ENCODE assay signal across 1 cellular context in the genomic region with DNA sequence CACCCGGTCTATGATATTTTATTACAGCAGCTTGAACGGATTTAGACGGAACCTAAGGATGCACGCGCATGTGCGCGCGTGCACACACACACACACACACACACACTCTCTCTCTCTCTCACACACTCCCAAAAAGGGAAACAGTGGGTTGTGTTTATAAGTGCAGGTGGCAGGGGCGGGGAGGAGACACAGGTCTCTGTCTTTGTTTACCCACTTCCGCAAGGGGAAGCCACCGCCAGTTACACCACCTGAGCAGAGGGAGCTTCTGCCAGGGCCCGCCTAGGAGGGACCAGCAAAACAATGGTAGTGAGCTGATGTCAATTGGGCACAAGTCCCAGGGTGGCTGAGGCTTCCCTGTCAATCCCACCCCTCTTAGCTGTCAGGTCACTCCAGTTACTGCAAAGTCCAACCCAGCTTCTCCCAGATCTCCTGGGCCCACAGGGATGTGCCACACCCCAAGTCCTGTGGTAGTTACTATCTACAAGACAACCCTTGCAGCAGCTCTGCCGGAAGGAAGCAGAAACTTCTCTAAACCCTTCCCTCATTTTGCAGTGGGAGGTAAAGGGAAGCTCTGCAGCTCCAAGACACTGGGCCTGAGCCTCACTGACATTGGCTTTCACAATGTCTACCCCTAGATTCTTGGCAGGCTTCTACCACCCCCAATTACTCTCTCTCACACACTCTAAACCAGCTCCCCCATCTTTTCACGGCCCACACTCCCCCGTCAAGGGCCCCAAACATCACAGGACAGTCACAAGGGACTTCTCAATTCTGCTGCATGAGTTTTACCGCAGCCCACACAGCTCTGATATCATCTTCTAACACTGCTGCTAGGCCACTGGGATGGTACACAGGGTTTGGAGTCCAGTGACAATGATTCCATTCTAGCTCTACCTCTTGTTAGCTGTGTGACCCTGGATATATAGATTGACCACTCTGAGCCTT.
A peak's percentile ranks its signal among the peaks of the same experiment; 100 is the strongest.
TF ChIP-seq lines count a peak whose summit lies in the region.

No MANE protein-coding gene starts in this region.

TF ChIP-seq in GM12878, 131 proteins besides CTCF, POLR2A, EP300 and RAD21 (continues in another document):
- TF ChIP-seq WRNIP1 (IDR thresholded peaks at IDR 0.05; ENCODE audit: borderline replicate concordance, low read depth, low read length) = peak; percentile 59; the same call in 1 of the 2 replicates
- peak; percentile 28; the same call in 1 of the 3 replicates for TF ChIP-seq POU2F2 (IDR thresholded peaks at IDR 0.05; ENCODE audit: borderline replicate concordance, low read depth, low read length)
- peak; percentile 87 to 89; a peak in 3 of 4 replicates for TF ChIP-seq BHLHE40 (IDR thresholded peaks at IDR 0.05; ENCODE audit: borderline replicate concordance in 1 of 2, low read depth in 2 of 2, low read length in 1 of 2)
- peak; percentile 59; the same call in 1 of the 2 replicates for TF ChIP-seq MXI1 (IDR thresholded peaks at IDR 0.05; ENCODE audit: low read depth, low read length)
- TF ChIP-seq, protein P1, sequence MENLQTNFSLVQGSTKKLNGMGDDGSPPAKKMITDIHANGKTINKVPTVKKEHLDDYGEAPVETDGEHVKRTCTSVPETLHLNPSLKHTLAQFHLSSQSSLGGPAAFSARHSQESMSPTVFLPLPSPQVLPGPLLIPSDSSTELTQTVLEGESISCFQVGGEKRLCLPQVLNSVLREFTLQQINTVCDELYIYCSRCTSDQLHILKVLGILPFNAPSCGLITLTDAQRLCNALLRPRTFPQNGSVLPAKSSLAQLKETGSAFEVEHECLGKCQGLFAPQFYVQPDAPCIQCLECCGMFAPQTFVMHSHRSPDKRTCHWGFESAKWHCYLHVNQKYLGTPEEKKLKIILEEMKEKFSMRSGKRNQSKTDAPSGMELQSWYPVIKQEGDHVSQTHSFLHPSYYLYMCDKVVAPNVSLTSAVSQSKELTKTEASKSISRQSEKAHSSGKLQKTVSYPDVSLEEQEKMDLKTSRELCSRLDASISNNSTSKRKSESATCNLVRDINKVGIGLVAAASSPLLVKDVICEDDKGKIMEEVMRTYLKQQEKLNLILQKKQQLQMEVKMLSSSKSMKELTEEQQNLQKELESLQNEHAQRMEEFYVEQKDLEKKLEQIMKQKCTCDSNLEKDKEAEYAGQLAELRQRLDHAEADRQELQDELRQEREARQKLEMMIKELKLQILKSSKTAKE (IDR thresholded peaks at IDR 0.05; ENCODE audit: low read depth, poor library complexity, severe bottlenecking) = peak; percentile 19
- TF ChIP-seq, protein P2, sequence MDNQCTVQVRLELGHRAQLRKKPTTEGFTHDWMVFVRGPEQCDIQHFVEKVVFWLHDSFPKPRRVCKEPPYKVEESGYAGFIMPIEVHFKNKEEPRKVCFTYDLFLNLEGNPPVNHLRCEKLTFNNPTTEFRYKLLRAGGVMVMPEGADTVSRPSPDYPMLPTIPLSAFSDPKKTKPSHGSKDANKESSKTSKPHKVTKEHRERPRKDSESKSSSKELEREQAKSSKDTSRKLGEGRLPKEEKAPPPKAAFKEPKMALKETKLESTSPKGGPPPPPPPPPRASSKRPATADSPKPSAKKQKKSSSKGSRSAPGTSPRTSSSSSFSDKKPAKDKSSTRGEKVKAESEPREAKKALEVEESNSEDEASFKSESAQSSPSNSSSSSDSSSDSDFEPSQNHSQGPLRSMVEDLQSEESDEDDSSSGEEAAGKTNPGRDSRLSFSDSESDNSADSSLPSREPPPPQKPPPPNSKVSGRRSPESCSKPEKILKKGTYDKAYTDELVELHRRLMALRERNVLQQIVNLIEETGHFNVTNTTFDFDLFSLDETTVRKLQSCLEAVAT (IDR thresholded peaks at IDR 0.05) = peak; percentile 94
- 0 out of 2 replicates have a peak, but pooled peaks have one; percentile 22 for TF ChIP-seq TCF12 (IDR thresholded peaks at IDR 0.05; ENCODE audit: low read depth, low read length)
- peak; percentile 68; the same call in 1 of the 2 replicates for TF ChIP-seq TCF3 (IDR thresholded peaks at IDR 0.05; ENCODE audit: borderline replicate concordance, insufficient read depth, low read depth, low read length)
- TF ChIP-seq, protein P3, sequence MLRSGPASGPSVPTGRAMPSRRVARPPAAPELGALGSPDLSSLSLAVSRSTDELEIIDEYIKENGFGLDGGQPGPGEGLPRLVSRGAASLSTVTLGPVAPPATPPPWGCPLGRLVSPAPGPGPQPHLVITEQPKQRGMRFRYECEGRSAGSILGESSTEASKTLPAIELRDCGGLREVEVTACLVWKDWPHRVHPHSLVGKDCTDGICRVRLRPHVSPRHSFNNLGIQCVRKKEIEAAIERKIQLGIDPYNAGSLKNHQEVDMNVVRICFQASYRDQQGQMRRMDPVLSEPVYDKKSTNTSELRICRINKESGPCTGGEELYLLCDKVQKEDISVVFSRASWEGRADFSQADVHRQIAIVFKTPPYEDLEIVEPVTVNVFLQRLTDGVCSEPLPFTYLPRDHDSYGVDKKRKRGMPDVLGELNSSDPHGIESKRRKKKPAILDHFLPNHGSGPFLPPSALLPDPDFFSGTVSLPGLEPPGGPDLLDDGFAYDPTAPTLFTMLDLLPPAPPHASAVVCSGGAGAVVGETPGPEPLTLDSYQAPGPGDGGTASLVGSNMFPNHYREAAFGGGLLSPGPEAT (IDR thresholded peaks at IDR 0.05; ENCODE audit: low read depth) = peak; percentile 72
- peak; percentile 83 for TF ChIP-seq MEF2B (IDR thresholded peaks at IDR 0.05; ENCODE audit: partially characterized antibody, poor library complexity, severe bottlenecking)
- TF ChIP-seq CBFB (IDR thresholded peaks at IDR 0.05; ENCODE audit: low read depth) = 0 out of 2 replicates have a peak, but pooled peaks have one; percentile 29
- peak; percentile 71 for TF ChIP-seq SMARCA5 (IDR thresholded peaks at IDR 0.05)
- TF ChIP-seq, protein P4, sequence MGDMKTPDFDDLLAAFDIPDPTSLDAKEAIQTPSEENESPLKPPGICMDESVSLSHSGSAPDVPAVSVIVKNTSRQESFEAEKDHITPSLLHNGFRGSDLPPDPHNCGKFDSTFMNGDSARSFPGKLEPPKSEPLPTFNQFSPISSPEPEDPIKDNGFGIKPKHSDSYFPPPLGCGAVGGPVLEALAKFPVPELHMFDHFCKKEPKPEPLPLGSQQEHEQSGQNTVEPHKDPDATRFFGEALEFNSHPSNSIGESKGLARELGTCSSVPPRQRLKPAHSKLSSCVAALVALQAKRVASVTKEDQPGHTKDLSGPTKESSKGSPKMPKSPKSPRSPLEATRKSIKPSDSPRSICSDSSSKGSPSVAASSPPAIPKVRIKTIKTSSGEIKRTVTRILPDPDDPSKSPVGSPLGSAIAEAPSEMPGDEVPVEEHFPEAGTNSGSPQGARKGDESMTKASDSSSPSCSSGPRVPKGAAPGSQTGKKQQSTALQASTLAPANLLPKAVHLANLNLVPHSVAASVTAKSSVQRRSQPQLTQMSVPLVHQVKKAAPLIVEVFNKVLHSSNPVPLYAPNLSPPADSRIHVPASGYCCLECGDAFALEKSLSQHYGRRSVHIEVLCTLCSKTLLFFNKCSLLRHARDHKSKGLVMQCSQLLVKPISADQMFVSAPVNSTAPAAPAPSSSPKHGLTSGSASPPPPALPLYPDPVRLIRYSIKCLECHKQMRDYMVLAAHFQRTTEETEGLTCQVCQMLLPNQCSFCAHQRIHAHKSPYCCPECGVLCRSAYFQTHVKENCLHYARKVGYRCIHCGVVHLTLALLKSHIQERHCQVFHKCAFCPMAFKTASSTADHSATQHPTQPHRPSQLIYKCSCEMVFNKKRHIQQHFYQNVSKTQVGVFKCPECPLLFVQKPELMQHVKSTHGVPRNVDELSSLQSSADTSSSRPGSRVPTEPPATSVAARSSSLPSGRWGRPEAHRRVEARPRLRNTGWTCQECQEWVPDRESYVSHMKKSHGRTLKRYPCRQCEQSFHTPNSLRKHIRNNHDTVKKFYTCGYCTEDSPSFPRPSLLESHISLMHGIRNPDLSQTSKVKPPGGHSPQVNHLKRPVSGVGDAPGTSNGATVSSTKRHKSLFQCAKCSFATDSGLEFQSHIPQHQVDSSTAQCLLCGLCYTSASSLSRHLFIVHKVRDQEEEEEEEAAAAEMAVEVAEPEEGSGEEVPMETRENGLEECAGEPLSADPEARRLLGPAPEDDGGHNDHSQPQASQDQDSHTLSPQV (IDR thresholded peaks at IDR 0.05) = no peak
- peak; percentile 26; the same call in 1 of the 2 replicates for TF ChIP-seq SPI1 (IDR thresholded peaks at IDR 0.05; ENCODE audit: borderline replicate concordance, insufficient read depth, low read depth, low read length)
- TF ChIP-seq, protein P5, sequence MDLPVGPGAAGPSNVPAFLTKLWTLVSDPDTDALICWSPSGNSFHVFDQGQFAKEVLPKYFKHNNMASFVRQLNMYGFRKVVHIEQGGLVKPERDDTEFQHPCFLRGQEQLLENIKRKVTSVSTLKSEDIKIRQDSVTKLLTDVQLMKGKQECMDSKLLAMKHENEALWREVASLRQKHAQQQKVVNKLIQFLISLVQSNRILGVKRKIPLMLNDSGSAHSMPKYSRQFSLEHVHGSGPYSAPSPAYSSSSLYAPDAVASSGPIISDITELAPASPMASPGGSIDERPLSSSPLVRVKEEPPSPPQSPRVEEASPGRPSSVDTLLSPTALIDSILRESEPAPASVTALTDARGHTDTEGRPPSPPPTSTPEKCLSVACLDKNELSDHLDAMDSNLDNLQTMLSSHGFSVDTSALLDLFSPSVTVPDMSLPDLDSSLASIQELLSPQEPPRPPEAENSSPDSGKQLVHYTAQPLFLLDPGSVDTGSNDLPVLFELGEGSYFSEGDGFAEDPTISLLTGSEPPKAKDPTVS (IDR thresholded peaks at IDR 0.05; ENCODE audit: low read depth, low read length) = no peak
- no peak for TF ChIP-seq KAT2A (conservative IDR thresholded peaks at IDR 0.05; ENCODE audit: control insufficient read depth, low read depth, low read length)
- peak; percentile 65 for TF ChIP-seq GABPA (IDR thresholded peaks at IDR 0.05; ENCODE audit: low read depth)
- TF ChIP-seq SREBF1 (IDR thresholded peaks at IDR 0.05; ENCODE audit: low read length) = no peak
- TF ChIP-seq, protein P6, sequence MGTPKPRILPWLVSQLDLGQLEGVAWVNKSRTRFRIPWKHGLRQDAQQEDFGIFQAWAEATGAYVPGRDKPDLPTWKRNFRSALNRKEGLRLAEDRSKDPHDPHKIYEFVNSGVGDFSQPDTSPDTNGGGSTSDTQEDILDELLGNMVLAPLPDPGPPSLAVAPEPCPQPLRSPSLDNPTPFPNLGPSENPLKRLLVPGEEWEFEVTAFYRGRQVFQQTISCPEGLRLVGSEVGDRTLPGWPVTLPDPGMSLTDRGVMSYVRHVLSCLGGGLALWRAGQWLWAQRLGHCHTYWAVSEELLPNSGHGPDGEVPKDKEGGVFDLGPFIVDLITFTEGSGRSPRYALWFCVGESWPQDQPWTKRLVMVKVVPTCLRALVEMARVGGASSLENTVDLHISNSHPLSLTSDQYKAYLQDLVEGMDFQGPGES (IDR thresholded peaks at IDR 0.05) = no peak
- 0 out of 2 replicates have a peak, but pooled peaks have one; percentile 30 for TF ChIP-seq PAX5 (IDR thresholded peaks at IDR 0.05; ENCODE audit: borderline replicate concordance, low read depth, low read length)
- peak in 1 of 2 experiments; percentile 33; a peak in 1 of 4 replicates for TF ChIP-seq ETV6 (conservative IDR thresholded peaks at IDR 0.05 in 1 of 2, IDR thresholded peaks at IDR 0.05 in 1 of 2; ENCODE audit: borderline replicate concordance in 1 of 2, low read depth in 1 of 2)
- TF ChIP-seq STAT1 (conservative IDR thresholded peaks at IDR 0.05) = no peak
- TF ChIP-seq SRF (IDR thresholded peaks at IDR 0.05; ENCODE audit: low read depth in 2 of 2, low read length in 2 of 2) = peak; percentile 36 to 92; a peak in 3 of 4 replicates
- TF ChIP-seq, protein P7, sequence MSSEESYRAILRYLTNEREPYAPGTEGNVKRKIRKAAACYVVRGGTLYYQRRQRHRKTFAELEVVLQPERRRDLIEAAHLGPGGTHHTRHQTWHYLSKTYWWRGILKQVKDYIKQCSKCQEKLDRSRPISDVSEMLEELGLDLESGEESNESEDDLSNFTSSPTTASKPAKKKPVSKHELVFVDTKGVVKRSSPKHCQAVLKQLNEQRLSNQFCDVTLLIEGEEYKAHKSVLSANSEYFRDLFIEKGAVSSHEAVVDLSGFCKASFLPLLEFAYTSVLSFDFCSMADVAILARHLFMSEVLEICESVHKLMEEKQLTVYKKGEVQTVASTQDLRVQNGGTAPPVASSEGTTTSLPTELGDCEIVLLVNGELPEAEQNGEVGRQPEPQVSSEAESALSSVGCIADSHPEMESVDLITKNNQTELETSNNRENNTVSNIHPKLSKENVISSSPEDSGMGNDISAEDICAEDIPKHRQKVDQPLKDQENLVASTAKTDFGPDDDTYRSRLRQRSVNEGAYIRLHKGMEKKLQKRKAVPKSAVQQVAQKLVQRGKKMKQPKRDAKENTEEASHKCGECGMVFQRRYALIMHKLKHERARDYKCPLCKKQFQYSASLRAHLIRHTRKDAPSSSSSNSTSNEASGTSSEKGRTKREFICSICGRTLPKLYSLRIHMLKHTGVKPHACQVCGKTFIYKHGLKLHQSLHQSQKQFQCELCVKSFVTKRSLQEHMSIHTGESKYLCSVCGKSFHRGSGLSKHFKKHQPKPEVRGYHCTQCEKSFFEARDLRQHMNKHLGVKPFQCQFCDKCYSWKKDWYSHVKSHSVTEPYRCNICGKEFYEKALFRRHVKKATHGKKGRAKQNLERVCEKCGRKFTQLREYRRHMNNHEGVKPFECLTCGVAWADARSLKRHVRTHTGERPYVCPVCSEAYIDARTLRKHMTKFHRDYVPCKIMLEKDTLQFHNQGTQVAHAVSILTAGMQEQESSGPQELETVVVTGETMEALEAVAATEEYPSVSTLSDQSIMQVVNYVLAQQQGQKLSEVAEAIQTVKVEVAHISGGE (CRISPR knock-in tag; IDR thresholded peaks at IDR 0.05) = peak; percentile 33; the same call in 1 of the 2 replicates
- peak in 1 of 2 experiments; percentile 74; a peak in 2 of 3 replicates for TF ChIP-seq EGR1 (IDR thresholded peaks at IDR 0.05; ENCODE audit: borderline replicate concordance in 1 of 2, low read depth in 2 of 2, low read length in 2 of 2)
- peak; percentile 74; the same call in 1 of the 2 replicates for TF ChIP-seq MTA2 (IDR thresholded peaks at IDR 0.05; ENCODE audit: low read depth)
- peak; percentile 53; the same call in 1 of the 2 replicates for TF ChIP-seq CREM (IDR thresholded peaks at IDR 0.05; ENCODE audit: low read depth)
- TF ChIP-seq SP1 (IDR thresholded peaks at IDR 0.05; ENCODE audit: low read depth, low read length) = peak; percentile 39
- TF ChIP-seq CREB1 (IDR thresholded peaks at IDR 0.05; ENCODE audit: low read depth) = peak; percentile 55; the same call in 1 of the 2 replicates
- TF ChIP-seq BCL11A (IDR thresholded peaks at IDR 0.05; ENCODE audit: low read depth, low read length) = peak; percentile 62; the same call in 1 of the 2 replicates
- TF ChIP-seq SUPT20H (IDR thresholded peaks at IDR 0.05; ENCODE audit: borderline replicate concordance, control insufficient read depth, low read depth, low read length) = no peak
- TF ChIP-seq FOXM1 (IDR thresholded peaks at IDR 0.05; ENCODE audit: low read depth, low read length) = 0 out of 2 replicates have a peak, but pooled peaks have one; percentile 41
- TF ChIP-seq, protein P8, sequence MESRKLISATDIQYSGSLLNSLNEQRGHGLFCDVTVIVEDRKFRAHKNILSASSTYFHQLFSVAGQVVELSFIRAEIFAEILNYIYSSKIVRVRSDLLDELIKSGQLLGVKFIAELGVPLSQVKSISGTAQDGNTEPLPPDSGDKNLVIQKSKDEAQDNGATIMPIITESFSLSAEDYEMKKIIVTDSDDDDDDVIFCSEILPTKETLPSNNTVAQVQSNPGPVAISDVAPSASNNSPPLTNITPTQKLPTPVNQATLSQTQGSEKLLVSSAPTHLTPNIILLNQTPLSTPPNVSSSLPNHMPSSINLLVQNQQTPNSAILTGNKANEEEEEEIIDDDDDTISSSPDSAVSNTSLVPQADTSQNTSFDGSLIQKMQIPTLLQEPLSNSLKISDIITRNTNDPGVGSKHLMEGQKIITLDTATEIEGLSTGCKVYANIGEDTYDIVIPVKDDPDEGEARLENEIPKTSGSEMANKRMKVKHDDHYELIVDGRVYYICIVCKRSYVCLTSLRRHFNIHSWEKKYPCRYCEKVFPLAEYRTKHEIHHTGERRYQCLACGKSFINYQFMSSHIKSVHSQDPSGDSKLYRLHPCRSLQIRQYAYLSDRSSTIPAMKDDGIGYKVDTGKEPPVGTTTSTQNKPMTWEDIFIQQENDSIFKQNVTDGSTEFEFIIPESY (IDR thresholded peaks at IDR 0.05) = 0 out of 2 replicates have a peak, but pooled peaks have one; percentile 17
- peak; percentile 72 for TF ChIP-seq NBN (IDR thresholded peaks at IDR 0.05)
